In genomic region chr22:20844055-20845037, GRCh38 we compare ENCODE assay signal across 1 cellular context.
TF ChIP-seq lines count a peak whose summit lies in the region.

No MANE protein-coding gene starts in this region.

TF ChIP-seq in IMR-90, 13 proteins besides CTCF, POLR2A, EP300 and RAD21:
- TF ChIP-seq ELK1 (IDR thresholded peaks at IDR 0.05; ENCODE audit: borderline replicate concordance, low read depth, low read length) = no peak
- TF ChIP-seq SMC3 (IDR thresholded peaks at IDR 0.05; ENCODE audit: low read depth, low read length) = no peak
- TF ChIP-seq RCOR1 (IDR thresholded peaks at IDR 0.05; ENCODE audit: insufficient replicate concordance, low read length) = no peak
- no peak for TF ChIP-seq MAZ (IDR thresholded peaks at IDR 0.05; ENCODE audit: borderline replicate concordance, low read depth, low read length)
- TF ChIP-seq USF2 (IDR thresholded peaks at IDR 0.05; ENCODE audit: low read depth, low read length) = no peak
- TF ChIP-seq MXI1 (IDR thresholded peaks at IDR 0.05; ENCODE audit: borderline replicate concordance, low read depth, low read length) = no peak
- TF ChIP-seq NFE2L2 (IDR thresholded peaks at IDR 0.05; ENCODE audit: low read depth, low read length) = no peak
- TF ChIP-seq RFX5 (IDR thresholded peaks at IDR 0.05; ENCODE audit: low read depth, low read length) = no peak
- TF ChIP-seq BHLHE40 (IDR thresholded peaks at IDR 0.05; ENCODE audit: low read depth, low read length) = no peak
